Comparison of ENCODE assay signal across 15 cellular contexts in the genomic region with DNA sequence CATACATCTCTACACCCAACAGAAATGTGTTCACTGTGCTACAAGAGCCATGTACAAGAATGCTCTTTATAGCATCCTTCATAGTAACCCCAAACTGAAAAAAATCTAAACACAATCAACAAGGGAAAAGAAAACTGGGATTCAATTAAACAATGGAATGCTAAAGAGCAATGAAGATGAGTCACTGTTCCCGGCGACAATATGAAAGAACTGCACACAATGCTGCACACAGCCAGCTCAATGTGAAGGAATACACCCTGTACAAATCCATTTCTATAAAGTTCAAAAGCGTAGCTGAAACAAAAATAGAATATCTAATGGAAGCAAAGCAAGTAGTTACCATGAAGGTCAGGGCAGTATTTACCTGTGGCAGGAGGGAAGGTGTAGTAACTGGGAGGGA. TPM values are rescaled to one million over a fixed set of nuclear protein-coding genes. Genes with fewer than 3 reads are reported as not detected.
DNase-seq lines count a peak whose midpoint lies in the region; ATAC-seq, FAIRE-seq and TF ChIP-seq lines count a peak whose summit lies in the region.
"Not testable (repeated sequence)": the region's sequence is repeated elsewhere in the genome, so short reads cannot be mapped to it uniquely, and the experiment has no call there.
"Had no signal": no experiment of that assay in that cellular context is flagged by ENCODE, and none has a peak within 500 bp of the region (broad histone marks: within the 10 kb centered on the region; RNA-seq: fewer than 3 reads in every experiment).

No MANE protein-coding gene starts in this region.

- H4K20me1 ChIP-seq in H1 (replicated peaks in 1 of 2; ENCODE audit: control insufficient read depth in 1 of 2, insufficient read depth in 2 of 2, low read length in 2 of 2); keratinocyte (ENCODE audit: control insufficient read depth, extremely low read depth, insufficient read depth, low read length): not testable (repeated sequence)

- H2AK5ac ChIP-seq in H1 (ENCODE audit: low read depth, low read length), result not testable (repeated sequence)

- not testable (repeated sequence) for H2BK5ac ChIP-seq in H1 (ENCODE audit: low read depth, low read length)

- H3K56ac ChIP-seq in H1 (replicated peaks; ENCODE audit: insufficient read length, low read depth, low read length), result not testable (repeated sequence)

- H3K23me2 ChIP-seq in H1 (ENCODE audit: low read depth, low read length), result not testable (repeated sequence)

- H3K36me3 ChIP-seq in bronchial epithelial cell (ENCODE audit: control insufficient read depth, insufficient read depth, low read length), result not testable (repeated sequence)
- H3K36me3 ChIP-seq in H1 (ENCODE audit: control insufficient read depth in 2 of 4, insufficient read depth in 4 of 4, low read length in 3 of 4) (peaks cover 0 to 25% (median 13%) of the 10 kb centered on the region in 4 experiments; a peak in 7 of 8 replicates), keratinocyte (ENCODE audit: control insufficient read depth in 2 of 2, extremely low read depth in 1 of 2, insufficient read depth in 2 of 2, low read length in 2 of 2) (peaks cover 10 to 15% of the 10 kb centered on the region in 2 experiments)

- H3K4ac ChIP-seq in H1 (replicated peaks; ENCODE audit: insufficient read length, low read depth, low read length), result not testable (repeated sequence)

- not testable (repeated sequence) for DNase-seq in HTR-8/SVneo (ENCODE audit: insufficient read length, low spot score); bronchial epithelial cell (ENCODE audit: low read depth); H1 (ENCODE audit: low read depth in 1 of 2, low spot score in 2 of 2); keratinocyte (ENCODE audit: low read depth, low spot score); stimulated activated effector memory CD8-positive, alpha-beta T cell treated with anti-CD3 and anti-CD28 coated beads, Interleukin-12 subunit alpha, Interleukin-12 subunit beta, amount 100 ng/mL, for 72 hours (ENCODE audit: low spot score in 2 of 2)

- not testable (repeated sequence) for H3K4me1 ChIP-seq in H1 (replicated peaks in 1 of 4; ENCODE audit: control insufficient read depth in 3 of 4, insufficient read depth in 4 of 4, low read length in 3 of 4); keratinocyte (ENCODE audit: control insufficient read depth, extremely low read depth, insufficient read depth, low read length)

- H4K91ac ChIP-seq in H1 (replicated peaks; ENCODE audit: insufficient read length, low read length), result not testable (repeated sequence)

- H4K8ac ChIP-seq in H1 (ENCODE audit: extremely low read depth, insufficient read depth, low read length), result not testable (repeated sequence)

- not testable (repeated sequence) for H2BK15ac ChIP-seq in H1 (ENCODE audit: low read length)

- H3K79me1 ChIP-seq in H1 (ENCODE audit: low read depth, low read length), result not testable (repeated sequence)

- H3K9me3 ChIP-seq in H1 (ENCODE audit: insufficient read depth in 2 of 2, low read depth in 1 of 2, low read length in 1 of 2); keratinocyte (ENCODE audit: control insufficient read depth, low read depth, low read length): not testable (repeated sequence)

- H3K4me2 ChIP-seq in H1 (ENCODE audit: insufficient read depth in 1 of 2, low read depth in 2 of 2, low read length in 2 of 2); keratinocyte (ENCODE audit: control insufficient read depth, extremely low read depth, insufficient read depth, low read depth, low read length): not testable (repeated sequence)

- not testable (repeated sequence) for TF ChIP-seq EP300 in H1 (IDR thresholded peaks at IDR 0.05; ENCODE audit: borderline replicate concordance in 1 of 2, low read depth in 2 of 2, low read length in 2 of 2)

- 82% methylated on average over 3 of the region's 3 CpGs; no CpG with 5 or more reads in 1 of the 2 experiments for WGBS in H1 (ENCODE audit: extremely low coverage in 1 of 2, insufficient coverage in 1 of 2, insufficient read length in 1 of 2, insufficient replicate concordance in 2 of 2, low coverage in 1 of 2, low lambda C conversion rate in 2 of 2, missing lambda C conversion rate in 1 of 2), 2 experiments

- not testable (repeated sequence) for H2BK12ac ChIP-seq in H1 (ENCODE audit: low read depth, low read length)

- H3K36me3 Mint-ChIP-seq in activated naive CD8-positive, alpha-beta T cell, result not testable (repeated sequence)
- H3K36me3 Mint-ChIP-seq in stimulated activated effector memory CD8-positive, alpha-beta T cell treated with anti-CD3 and anti-CD28 coated beads, Interleukin-12 subunit alpha, Interleukin-12 subunit beta, amount 100 ng/mL, for 72 hours, result peaks cover 89% of the 10 kb centered on the region

- H2BK120ac ChIP-seq in H1 (replicated peaks; ENCODE audit: low read depth, low read length), result not testable (repeated sequence)

- not testable (repeated sequence) for ATAC-seq in stimulated activated effector memory CD8-positive, alpha-beta T cell treated with anti-CD3 and anti-CD28 coated beads, Interleukin-12 subunit alpha, Interleukin-12 subunit beta, amount 100 ng/mL, for 72 hours

- H3K14ac ChIP-seq in H1 (ENCODE audit: insufficient read length), result not testable (repeated sequence)

- POLR2A ChIA-PET in H1 (lab: Charles Lee; ENCODE audit: partially characterized antibody), result not testable (repeated sequence)

- not testable (repeated sequence) for H3K27me3 Mint-ChIP-seq in activated naive CD8-positive, alpha-beta T cell

- not testable (repeated sequence) for H3K18ac ChIP-seq in H1 (ENCODE audit: extremely low read depth, low read length)

- H3K27ac ChIP-seq in H1 (ENCODE audit: low read depth, low read length); keratinocyte (ENCODE audit: control insufficient read depth, insufficient read depth, low read length): not testable (repeated sequence)

- not testable (repeated sequence) for H3K27me3 ChIP-seq in bronchial epithelial cell (ENCODE audit: control insufficient read depth, insufficient read depth, low read length); H1 (replicated peaks in 1 of 4; ENCODE audit: control insufficient read depth in 3 of 4, extremely low read depth in 1 of 4, insufficient read depth in 3 of 4, low read length in 3 of 4); keratinocyte (ENCODE audit: control insufficient read depth, extremely low read depth, insufficient read depth, low read length)

- not testable (repeated sequence) for H2BK20ac ChIP-seq in H1 (ENCODE audit: low read length)

- not testable (repeated sequence) for H3K9me3 Mint-ChIP-seq in activated naive CD8-positive, alpha-beta T cell (ENCODE audit: low read depth); stimulated activated effector memory CD8-positive, alpha-beta T cell treated with anti-CD3 and anti-CD28 coated beads, Interleukin-12 subunit alpha, Interleukin-12 subunit beta, amount 100 ng/mL, for 72 hours

- peak overlapping the region; percentile 55 for H3K27ac Mint-ChIP-seq in activated naive CD8-positive, alpha-beta T cell
- H3K27ac Mint-ChIP-seq in stimulated activated effector memory CD8-positive, alpha-beta T cell treated with anti-CD3 and anti-CD28 coated beads, Interleukin-12 subunit alpha, Interleukin-12 subunit beta, amount 100 ng/mL, for 72 hours, result peak overlapping the region; percentile 50

- CTCF ChIA-PET in H1 (lab: Charles Lee; ENCODE audit: partially characterized antibody), result not testable (repeated sequence)

- H3K9ac ChIP-seq in H1 (replicated peaks in 1 of 4; ENCODE audit: extremely low read depth in 1 of 4, low read depth in 3 of 4, low read length in 3 of 4); keratinocyte (ENCODE audit: control insufficient read depth, extremely low read depth, insufficient read depth, low read length): not testable (repeated sequence)

- not testable (repeated sequence) for H3K9me1 ChIP-seq in keratinocyte (ENCODE audit: control insufficient read depth, extremely low read depth, insufficient read depth, low read length)

- not testable (repeated sequence) for H4K5ac ChIP-seq in H1 (ENCODE audit: insufficient read length, low read depth, low read length)

- TF ChIP-seq POLR2A in H1 (IDR thresholded peaks at IDR 0.05; ENCODE audit: control extremely low read depth in 1 of 2, low read depth in 2 of 2, low read length in 2 of 2), result not testable (repeated sequence)

- TF ChIP-seq CTCF in bronchial epithelial cell (IDR thresholded peaks at IDR 0.05; ENCODE audit: insufficient read depth, low read length, severe bottlenecking); H1 (IDR thresholded peaks at IDR 0.05; ENCODE audit: control extremely low read depth in 1 of 3, insufficient read depth in 1 of 3, low read depth in 1 of 3, low read length in 3 of 3); keratinocyte (optimal IDR thresholded peaks at IDR 0.05 in 1 of 3, IDR thresholded peaks at IDR 0.05 in 1 of 3, conservative IDR thresholded peaks at IDR 0.05 in 1 of 3; ENCODE audit: extremely low read depth in 1 of 3, insufficient read depth in 2 of 3, low read length in 3 of 3): not testable (repeated sequence)

- H3K4me3 Mint-ChIP-seq in activated naive CD8-positive, alpha-beta T cell; stimulated activated effector memory CD8-positive, alpha-beta T cell treated with anti-CD3 and anti-CD28 coated beads, Interleukin-12 subunit alpha, Interleukin-12 subunit beta, amount 100 ng/mL, for 72 hours: not testable (repeated sequence)

- H3K79me2 ChIP-seq in H1 (ENCODE audit: control insufficient read depth in 1 of 2, insufficient read depth in 2 of 2, low read length in 2 of 2); keratinocyte (ENCODE audit: control insufficient read depth, insufficient read depth, low read length): not testable (repeated sequence)

- not testable (repeated sequence) for H3K4me3 ChIP-seq in bronchial epithelial cell (ENCODE audit: low read depth, low read length); H1 (ENCODE audit: extremely low read depth in 1 of 4, insufficient read depth in 2 of 4, low read depth in 3 of 4, low read length in 4 of 4); keratinocyte (ENCODE audit: control insufficient read depth in 2 of 3, extremely low read depth in 1 of 3, insufficient read depth in 2 of 3, low read depth in 1 of 3, low read length in 3 of 3)

- not testable (repeated sequence) for H2AFZ ChIP-seq in H1 (ENCODE audit: low read length); keratinocyte (ENCODE audit: control insufficient read depth, low read length)

- H3K23ac ChIP-seq in H1 (ENCODE audit: insufficient read length), result not testable (repeated sequence)

- dilution Hi-C loops in keratinocyte (cut with MboI; ENCODE audit: extremely low pct_ligation_motif_present, low sequenced_read_pairs), result not testable (repeated sequence)

- not testable (repeated sequence) for TF ChIP-seq RAD21 in H1 (IDR thresholded peaks at IDR 0.05 in 1 of 2, conservative IDR thresholded peaks at IDR 0.05 in 1 of 2; ENCODE audit: low read depth in 2 of 2, low read length in 2 of 2)

- not testable (repeated sequence) for H3K4me1 Mint-ChIP-seq in activated naive CD8-positive, alpha-beta T cell (ENCODE audit: low read depth); stimulated activated effector memory CD8-positive, alpha-beta T cell treated with anti-CD3 and anti-CD28 coated beads, Interleukin-12 subunit alpha, Interleukin-12 subunit beta, amount 100 ng/mL, for 72 hours

- FAIRE-seq in HTR-8/SVneo (lab: Jason Lieb, UNC), result peak; percentile 59
- peak; percentile 76 for FAIRE-seq in bronchial epithelial cell (lab: Jason Lieb, UNC)
- peak; percentile 13 for FAIRE-seq in H1 (lab: Jason Lieb, UNC)
- peak; percentile 82 for FAIRE-seq in keratinocyte (lab: Jason Lieb, UNC)

RNA-seq across cellular contexts. Expression of a gene that starts 8.5 kb away (rescaled TPM):
- total RNA-seq in bronchial epithelial cell, result 20.0 and 29.4 TPM in 2 replicates
- total RNA-seq in H1 (2021; fragmentation: NEBNext Ultra II Directional; extraction: Animal tissue kit (Norgen Biotek cat#: 25700)), result 15.9 and 17.7 TPM in 2 replicates
- polyA plus RNA-seq in H1 (2011; rRNA removed) (23.3 and 33.6 TPM in 2 replicates), keratinocyte (23.4 to 32.7 TPM (median 23.9 TPM) in 3 replicates)
- 34.6 TPM for polyA plus RNA-seq in H1 (2011; cell fraction: cytosol; rRNA removed)
- polyA plus RNA-seq in H1 (2011; cell fraction: nucleus; rRNA removed), result 5.8 TPM
- polyA plus RNA-seq in H1 (2012, experiment 1 of 2), result 16.3 to 19.4 TPM (median 18.2 TPM) in 4 replicates
- 11.1 TPM for polyA plus RNA-seq in H1 (2012, experiment 2 of 2)
- polyA plus RNA-seq in H1 (2013, experiment 1 of 2), result 13.5 TPM
- polyA plus RNA-seq in H1 (2013, experiment 2 of 2), result 15.4 TPM
- polyA minus RNA-seq in H1 (2011; rRNA and poly(A)+ RNA removed), result 17.3 and 18.6 TPM in 2 replicates
- polyA minus RNA-seq in H1 (2011; cell fraction: cytosol; rRNA and poly(A)+ RNA removed), result 12.3 TPM
- polyA minus RNA-seq in H1 (2011; cell fraction: nucleus; rRNA and poly(A)+ RNA removed), result 6.2 TPM
- polyA plus RNA-seq in keratinocyte (2011; ENCODE audit: low read depth), result 1.9 TPM
- polyA plus RNA-seq in keratinocyte (2011; cell fraction: cytosol; rRNA removed), result 19.1 and 30.2 TPM in 2 replicates
- 21.2 and 24.7 TPM in 2 replicates for polyA plus RNA-seq in keratinocyte (2011; cell fraction: nucleus; rRNA removed)
- 15.1 and 20.9 TPM in 2 replicates for polyA plus RNA-seq in keratinocyte (2012; ENCODE audit: low replicate concordance)
- 3.2 to 14.0 TPM (median 12.6 TPM) in 3 replicates for polyA minus RNA-seq in keratinocyte
- polyA minus RNA-seq in keratinocyte (2011; cell fraction: cytosol; rRNA and poly(A)+ RNA removed), result 9.6 TPM
- polyA minus RNA-seq in keratinocyte (2011; cell fraction: nucleus; rRNA and poly(A)+ RNA removed), result 5.3 and 10.2 TPM in 2 replicates

RNA-seq across cellular contexts. Expression of a gene that starts 12.8 kb away (rescaled TPM):
- total RNA-seq in bronchial epithelial cell, result not detected in 2 replicates
- not detected in 2 replicates for total RNA-seq in H1 (2021; fragmentation: NEBNext Ultra II Directional; extraction: Animal tissue kit (Norgen Biotek cat#: 25700))
- polyA plus RNA-seq in H1 (2011; rRNA removed), result not detected in 2 replicates
- not detected for polyA plus RNA-seq in H1 (2011; cell fraction: cytosol; rRNA removed)
- not detected for polyA plus RNA-seq in H1 (2011; cell fraction: nucleus; rRNA removed)
- polyA plus RNA-seq in H1 (2012, experiment 1 of 2), result not detected in 4 replicates
- not detected for polyA plus RNA-seq in H1 (2012, experiment 2 of 2)
- 0.02 TPM for polyA plus RNA-seq in H1 (2013, experiment 1 of 2)
- polyA plus RNA-seq in H1 (2013, experiment 2 of 2), result not detected
- polyA minus RNA-seq in H1 (2011; rRNA and poly(A)+ RNA removed), result not detected in 2 replicates
- not detected for polyA minus RNA-seq in H1 (2011; cell fraction: cytosol; rRNA and poly(A)+ RNA removed)
- polyA minus RNA-seq in H1 (2011; cell fraction: nucleus; rRNA and poly(A)+ RNA removed), result not detected
- polyA plus RNA-seq in keratinocyte, result not detected in 3 replicates
- polyA plus RNA-seq in keratinocyte (2011; ENCODE audit: low read depth), result not detected
- not detected in 2 replicates for polyA plus RNA-seq in keratinocyte (2011; cell fraction: cytosol; rRNA removed)
- not detected in 2 replicates for polyA plus RNA-seq in keratinocyte (2011; cell fraction: nucleus; rRNA removed)
- polyA plus RNA-seq in keratinocyte (2012; ENCODE audit: low replicate concordance), result not detected in 2 replicates
- polyA minus RNA-seq in keratinocyte, result 0.10 TPM in 1 of 3 replicates, not detected in the others
- polyA minus RNA-seq in keratinocyte (2011; cell fraction: cytosol; rRNA and poly(A)+ RNA removed), result not detected
- not detected in 2 replicates for polyA minus RNA-seq in keratinocyte (2011; cell fraction: nucleus; rRNA and poly(A)+ RNA removed)
- total RNA-seq: A172; A673; Calu3; CD4-positive, alpha-beta memory T cell; Daoy; GM23248; H4; H9 had no signal
- polyA plus RNA-seq: BJ; CD4-positive, alpha-beta memory T cell; GM23248 had no signal

RNA-seq across cellular contexts. Expression of a gene that starts 50.4 kb away (rescaled TPM):
- total RNA-seq in bronchial epithelial cell, result 18.3 and 25.3 TPM in 2 replicates
- total RNA-seq in H1 (2021; fragmentation: NEBNext Ultra II Directional; extraction: Animal tissue kit (Norgen Biotek cat#: 25700)), result 46.2 and 46.9 TPM in 2 replicates
- polyA plus RNA-seq in H1 (2011; rRNA removed) (4.4 and 6.5 TPM in 2 replicates), keratinocyte (6.7 to 21.5 TPM (median 19.8 TPM) in 3 replicates)
- 17.4 TPM for polyA plus RNA-seq in H1 (2011; cell fraction: cytosol; rRNA removed)
- polyA plus RNA-seq in H1 (2011; cell fraction: nucleus; rRNA removed), result 2.7 TPM
- polyA plus RNA-seq in H1 (2012, experiment 1 of 2), result 32.4 to 57.2 TPM (median 37.2 TPM) in 4 replicates
- 9.6 TPM for polyA plus RNA-seq in H1 (2012, experiment 2 of 2)
- 83.5 TPM for polyA plus RNA-seq in H1 (2013, experiment 1 of 2)
- 85.9 TPM for polyA plus RNA-seq in H1 (2013, experiment 2 of 2)
- polyA minus RNA-seq in H1 (2011; rRNA and poly(A)+ RNA removed), result 2.1 and 3.6 TPM in 2 replicates
- 4.0 TPM for polyA minus RNA-seq in H1 (2011; cell fraction: cytosol; rRNA and poly(A)+ RNA removed)
- 4.6 TPM for polyA minus RNA-seq in H1 (2011; cell fraction: nucleus; rRNA and poly(A)+ RNA removed)
- 29.4 TPM for polyA plus RNA-seq in keratinocyte (2011; ENCODE audit: low read depth)
- 12.1 and 14.5 TPM in 2 replicates for polyA plus RNA-seq in keratinocyte (2011; cell fraction: cytosol; rRNA removed)
- polyA plus RNA-seq in keratinocyte (2011; cell fraction: nucleus; rRNA removed), result 8.5 and 14.1 TPM in 2 replicates
- 22.8 and 35.2 TPM in 2 replicates for polyA plus RNA-seq in keratinocyte (2012; ENCODE audit: low replicate concordance)
- 0.30 to 6.2 TPM (median 1.1 TPM) in 3 replicates for polyA minus RNA-seq in keratinocyte
- polyA minus RNA-seq in keratinocyte (2011; cell fraction: cytosol; rRNA and poly(A)+ RNA removed), result 7.1 TPM
- 2.1 and 5.0 TPM in 2 replicates for polyA minus RNA-seq in keratinocyte (2011; cell fraction: nucleus; rRNA and poly(A)+ RNA removed)

RNA-seq across cellular contexts. Expression of a gene that starts 50.5 kb away (rescaled TPM):
- total RNA-seq in bronchial epithelial cell, result 3.1 and 3.9 TPM in 2 replicates
- total RNA-seq in H1 (2021; fragmentation: NEBNext Ultra II Directional; extraction: Animal tissue kit (Norgen Biotek cat#: 25700)), result 6.8 and 8.6 TPM in 2 replicates
- polyA plus RNA-seq in H1 (2011; rRNA removed) (3.0 and 4.2 TPM in 2 replicates), keratinocyte (2.1 to 4.2 TPM (median 3.8 TPM) in 3 replicates)
- 4.5 TPM for polyA plus RNA-seq in H1 (2011; cell fraction: cytosol; rRNA removed)
- polyA plus RNA-seq in H1 (2011; cell fraction: nucleus; rRNA removed), result 5.7 TPM
- polyA plus RNA-seq in H1 (2012, experiment 1 of 2), result 3.7 to 5.5 TPM (median 4.1 TPM) in 4 replicates
- polyA plus RNA-seq in H1 (2012, experiment 2 of 2), result 1.3 TPM
- polyA plus RNA-seq in H1 (2013, experiment 1 of 2), result 3.2 TPM
- polyA plus RNA-seq in H1 (2013, experiment 2 of 2), result 3.0 TPM
- polyA minus RNA-seq in H1 (2011; rRNA and poly(A)+ RNA removed), result 8.1 and 9.1 TPM in 2 replicates
- 2.7 TPM for polyA minus RNA-seq in H1 (2011; cell fraction: cytosol; rRNA and poly(A)+ RNA removed)
- polyA minus RNA-seq in H1 (2011; cell fraction: nucleus; rRNA and poly(A)+ RNA removed), result 8.5 TPM
- 12.5 TPM for polyA plus RNA-seq in keratinocyte (2011; ENCODE audit: low read depth)
- polyA plus RNA-seq in keratinocyte (2011; cell fraction: cytosol; rRNA removed), result 1.5 and 2.4 TPM in 2 replicates
- polyA plus RNA-seq in keratinocyte (2011; cell fraction: nucleus; rRNA removed), result 10.2 and 10.8 TPM in 2 replicates
- 1.9 and 2.5 TPM in 2 replicates for polyA plus RNA-seq in keratinocyte (2012; ENCODE audit: low replicate concordance)
- polyA minus RNA-seq in keratinocyte, result 2.2 to 6.4 TPM (median 4.4 TPM) in 3 replicates
- polyA minus RNA-seq in keratinocyte (2011; cell fraction: cytosol; rRNA and poly(A)+ RNA removed), result 2.9 TPM
- polyA minus RNA-seq in keratinocyte (2011; cell fraction: nucleus; rRNA and poly(A)+ RNA removed), result 3.3 and 4.0 TPM in 2 replicates
